12 cellular contexts compared by ENCODE assay signal in genomic region chr2:6960659-6961058, GRCh38. TPM values are rescaled to one million over a fixed set of nuclear protein-coding genes. Genes with fewer than 3 reads are reported as not detected.
A peak's percentile ranks its signal among the peaks of the same experiment; 100 is the strongest.
DNase-seq lines count a peak whose midpoint lies in the region; ATAC-seq and TF ChIP-seq lines count a peak whose summit lies in the region.
"Had no signal": no experiment of that assay in that cellular context is flagged by ENCODE, and none has a peak within 500 bp of the region (broad histone marks: within the 10 kb centered on the region; RNA-seq: fewer than 3 reads in every experiment).

No MANE protein-coding gene starts in this region.

- ATAC-seq in activated naive CD4-positive, alpha-beta T cell treated with anti-CD3 and anti-CD28 coated beads, Interleukin-2, amount 50 U/mL, for 72 hours, result no peak
- peak; percentile 81 for ATAC-seq in upper lobe of right lung
- ATAC-seq in GM19467 (IDR thresholded peaks at IDR 0.05; ENCODE audit: unreplicated experiment), result no peak

- H3K14ac ChIP-seq in mesenchymal stem cell (ENCODE audit: low read length in 2 of 2), result no peak overlapping the region

- H3K36me3 Mint-ChIP-seq in activated naive CD4-positive, alpha-beta T cell treated with anti-CD3 and anti-CD28 coated beads for 36 hours (ENCODE audit: low read depth), result peaks cover 24% of the 10 kb centered on the region
- H3K36me3 Mint-ChIP-seq in activated naive CD4-positive, alpha-beta T cell treated with anti-CD3 and anti-CD28 coated beads, Interleukin-2, amount 50 U/mL, for 72 hours, result peaks cover 23 to 30% of the 10 kb centered on the region in 2 donors

- CTCF ChIA-PET in activated naive CD4-positive, alpha-beta T cell treated with anti-CD3 and anti-CD28 coated beads for 36 hours (lab: Charles Lee), result no interaction called here

- H3K36me3 ChIP-seq in mesenchymal stem cell (ENCODE audit: control insufficient read depth in 1 of 2, insufficient read depth in 2 of 2, low read depth in 1 of 2, low read length in 2 of 2), result no peaks in the 10 kb centered on the region
- H3K36me3 ChIP-seq in upper lobe of right lung, result no peaks in the 10 kb centered on the region

- H2AK5ac ChIP-seq in mesenchymal stem cell (ENCODE audit: low read length, severe bottlenecking), result no peak overlapping the region

- DNase-seq in activated naive CD4-positive, alpha-beta T cell treated with anti-CD3 and anti-CD28 coated beads for 36 hours, result peak; percentile 7
- no peak for DNase-seq in activated naive CD4-positive, alpha-beta T cell treated with anti-CD3 and anti-CD28 coated beads, Interleukin-2, amount 50 U/mL, for 72 hours (ENCODE audit: low spot score in 2 of 2)
- DNase-seq in dorsolateral prefrontal cortex (peak in 1 of 10 donors; percentile 45), mesenchymal stem cell (no peak), upper lobe of right lung (no peak), NCI-H128 (lab: John Stamatoyannopoulos, UW; ENCODE audit: unreplicated experiment) (no peak), D341Med (ENCODE audit: low spot score) (no peak)
- DNase-seq: activated CD4-positive, alpha-beta T cell treated with anti-CD3 and anti-CD28 coated beads for 4 hours; activated naive CD8-positive, alpha-beta T cell treated with anti-CD3 and anti-CD28 coated beads, Interleukin-2, amount 10 ng/mL, durations not matched to agents 7 days and 5 days; NCI-H187; testis had no signal

- H3K4me1 ChIP-seq in mesenchymal stem cell (ENCODE audit: control insufficient read depth, insufficient read depth, low read depth, low read length) (no peaks in the 10 kb centered on the region), upper lobe of right lung (peaks cover 15% of the 10 kb centered on the region)

- no peak overlapping the region for H3K4me3 Mint-ChIP-seq in activated naive CD4-positive, alpha-beta T cell treated with anti-CD3 and anti-CD28 coated beads for 36 hours
- H3K4me3 Mint-ChIP-seq: activated naive CD8-positive, alpha-beta T cell treated with anti-CD3 and anti-CD28 coated beads, Interleukin-2, amount 10 ng/mL, durations not matched to agents 7 days and 5 days had no signal

- no peak overlapping the region for H3K4ac ChIP-seq in mesenchymal stem cell (ENCODE audit: low read depth in 1 of 2, low read length in 2 of 2)

- no peak overlapping the region for H2BK15ac ChIP-seq in mesenchymal stem cell (ENCODE audit: low read depth, poor library complexity, severe bottlenecking)

- H2BK120ac ChIP-seq in mesenchymal stem cell (ENCODE audit: low read depth, low read length), result no peak overlapping the region

- H2BK5ac ChIP-seq in mesenchymal stem cell (ENCODE audit: low read depth, low read length, poor library complexity, severe bottlenecking), result no peak overlapping the region

- H3K9me3 Mint-ChIP-seq in activated naive CD4-positive, alpha-beta T cell treated with anti-CD3 and anti-CD28 coated beads for 36 hours, result peaks cover 3% of the 10 kb centered on the region
- peaks cover 0 to 12% of the 10 kb centered on the region in 2 donors for H3K9me3 Mint-ChIP-seq in activated naive CD4-positive, alpha-beta T cell treated with anti-CD3 and anti-CD28 coated beads, Interleukin-2, amount 50 U/mL, for 72 hours

- 93% methylated on average over 8 of the region's 8 CpGs for WGBS in mesenchymal stem cell

- H3K18ac ChIP-seq in mesenchymal stem cell (ENCODE audit: low read depth in 1 of 2, low read length in 2 of 2), result no peak overlapping the region

- H3K27me3 ChIP-seq in dorsolateral prefrontal cortex, result no peaks in the 10 kb centered on the region
- no peaks in the 10 kb centered on the region for H3K27me3 ChIP-seq in mesenchymal stem cell (ENCODE audit: control insufficient read depth in 1 of 2, insufficient read depth in 1 of 2, low read length in 2 of 2)
- H3K27me3 ChIP-seq in upper lobe of right lung, result no peaks in the 10 kb centered on the region
- H3K27me3 ChIP-seq: testis had no signal

- H3K79me1 ChIP-seq in mesenchymal stem cell (replicated peaks; ENCODE audit: low read length, poor library complexity, severe bottlenecking), result no peaks in the 10 kb centered on the region

- peaks cover 46% of the 10 kb centered on the region for H3K4me1 Mint-ChIP-seq in activated naive CD4-positive, alpha-beta T cell treated with anti-CD3 and anti-CD28 coated beads for 36 hours (ENCODE audit: low read depth)

- no peak overlapping the region for H3K27ac Mint-ChIP-seq in activated naive CD4-positive, alpha-beta T cell treated with anti-CD3 and anti-CD28 coated beads for 36 hours
- no peak overlapping the region for H3K27ac Mint-ChIP-seq in activated naive CD4-positive, alpha-beta T cell treated with anti-CD3 and anti-CD28 coated beads, Interleukin-2, amount 50 U/mL, for 72 hours
- H3K27ac Mint-ChIP-seq: activated naive CD8-positive, alpha-beta T cell treated with anti-CD3 and anti-CD28 coated beads, Interleukin-2, amount 10 ng/mL, durations not matched to agents 7 days and 5 days had no signal

- no peak for TF ChIP-seq CTCF in dorsolateral prefrontal cortex (IDR thresholded peaks at IDR 0.05 in 54 of 56, conservative IDR thresholded peaks at IDR 0.05 in 2 of 56; ENCODE audit: low read depth in 1 of 56, partially characterized antibody in 56 of 56)
- no peak for TF ChIP-seq CTCF in upper lobe of right lung (IDR thresholded peaks at IDR 0.05)

- H4K8ac ChIP-seq in mesenchymal stem cell (ENCODE audit: low read length), result no peak overlapping the region

- H4K91ac ChIP-seq in mesenchymal stem cell (ENCODE audit: low read length), result no peak overlapping the region

- H3K9me3 ChIP-seq in mesenchymal stem cell (ENCODE audit: control insufficient read depth, low read length) (no peaks in the 10 kb centered on the region), upper lobe of right lung (no peaks in the 10 kb centered on the region)
- H3K9me3 ChIP-seq: testis had no signal

- no peak overlapping the region for H2AFZ ChIP-seq in mesenchymal stem cell (ENCODE audit: low read depth, low read length)

- intact Hi-C loops in activated naive CD4-positive, alpha-beta T cell treated with anti-CD3 and anti-CD28 coated beads for 36 hours (cut with micrococcal nuclease), result no loop called here
- intact Hi-C loops in dorsolateral prefrontal cortex (cut with DNase I) (no loop called here), upper lobe of right lung (cut with DNase I) (no loop called here)

- peak overlapping the region; percentile 79 for H3K9ac ChIP-seq in mesenchymal stem cell (ENCODE audit: low read length)

- H3K4me2 ChIP-seq in mesenchymal stem cell (ENCODE audit: low read length, poor library complexity, severe bottlenecking), result no peak overlapping the region

- H3K27ac ChIP-seq in dorsolateral prefrontal cortex, result peak overlapping the region in 57 of 59 donors; percentile 21 to 92 (median 83)
- H3K27ac ChIP-seq in mesenchymal stem cell (ENCODE audit: low read length, poor library complexity, severe bottlenecking), result no peak overlapping the region
- H3K27ac ChIP-seq in upper lobe of right lung, result peak overlapping the region; percentile 33

- no peak overlapping the region for H3K23ac ChIP-seq in mesenchymal stem cell (ENCODE audit: low read length in 2 of 2)

- H2BK12ac ChIP-seq in mesenchymal stem cell (ENCODE audit: low read length in 2 of 2), result no peak overlapping the region

- H3K27me3 Mint-ChIP-seq in activated naive CD4-positive, alpha-beta T cell treated with anti-CD3 and anti-CD28 coated beads for 36 hours (ENCODE audit: low read depth), result no peaks in the 10 kb centered on the region
- H3K27me3 Mint-ChIP-seq: activated naive CD8-positive, alpha-beta T cell treated with anti-CD3 and anti-CD28 coated beads, Interleukin-2, amount 10 ng/mL, durations not matched to agents 7 days and 5 days had no signal

- H3K4me3 ChIP-seq in dorsolateral prefrontal cortex, result peak overlapping the region in 4 of 59 donors; percentile 6 to 18 (median 10)
- peak overlapping the region in 1 of 2 experiments; percentile 48 for H3K4me3 ChIP-seq in mesenchymal stem cell (ENCODE audit: insufficient read depth in 1 of 2, low read depth in 1 of 2, low read length in 2 of 2)
- no peak overlapping the region for H3K4me3 ChIP-seq in upper lobe of right lung
- H3K4me3 ChIP-seq: testis had no signal

RNA-seq across cellular contexts. Expression of gene RNF144A, which starts 43.4 kb away (rescaled TPM):
- 10 to 100 TPM; 49.0 to 50.6 TPM for total RNA-seq in activated naive CD4-positive, alpha-beta T cell treated with anti-CD3 and anti-CD28 coated beads for 36 hours
- 10 to 100 TPM; 49.3 to 57.5 TPM for total RNA-seq in activated naive CD4-positive, alpha-beta T cell treated with anti-CD3 and anti-CD28 coated beads, Interleukin-2, amount 50 U/mL, for 72 hours
- 100 to 1,000 TPM in 23 of 120 experiments, 10 to 100 TPM in 97; 49.5 to 144 (median 83.6) TPM for total RNA-seq in dorsolateral prefrontal cortex
- polyA plus RNA-seq in mesenchymal stem cell (2013, experiment 1 of 2), result 9.0 TPM
- 9.1 TPM for polyA plus RNA-seq in mesenchymal stem cell (2013, experiment 2 of 2)
- total RNA-seq in upper lobe of right lung, result 16.0 TPM
